ENCODE assay signal across 2 cellular contexts in genomic region chr22:23514317-23515038, GRCh38.
TF ChIP-seq lines count a peak whose summit lies in the region.

No MANE protein-coding gene starts in this region.

TF ChIP-seq in A549, 52 proteins besides CTCF, POLR2A, EP300 and RAD21:
- no peak for TF ChIP-seq JUN (IDR thresholded peaks at IDR 0.05)
- TF ChIP-seq JUNB (IDR thresholded peaks at IDR 0.05), result no peak
- TF ChIP-seq ZNF302 (CRISPR knock-in tag; IDR thresholded peaks at IDR 0.05), result no peak
- no peak for TF ChIP-seq BHLHE40 (IDR thresholded peaks at IDR 0.05; ENCODE audit: low read depth, low read length)
- TF ChIP-seq ATOH8 (CRISPR knock-in tag; IDR thresholded peaks at IDR 0.05; ENCODE audit: low read depth), result no peak
- no peak for TF ChIP-seq TP53 (CRISPR knock-in tag; IDR thresholded peaks at IDR 0.05)

TF ChIP-seq in H1, 55 proteins besides CTCF, POLR2A, EP300 and RAD21:
- TF ChIP-seq MAX (IDR thresholded peaks at IDR 0.05) (0 out of 2 replicates have a peak, but pooled peaks have one; percentile 16), SIRT6 (IDR thresholded peaks at IDR 0.05; ENCODE audit: low read length) (no peak)
